Comparison of ENCODE assay signal across 35 cellular contexts in the genomic region with DNA sequence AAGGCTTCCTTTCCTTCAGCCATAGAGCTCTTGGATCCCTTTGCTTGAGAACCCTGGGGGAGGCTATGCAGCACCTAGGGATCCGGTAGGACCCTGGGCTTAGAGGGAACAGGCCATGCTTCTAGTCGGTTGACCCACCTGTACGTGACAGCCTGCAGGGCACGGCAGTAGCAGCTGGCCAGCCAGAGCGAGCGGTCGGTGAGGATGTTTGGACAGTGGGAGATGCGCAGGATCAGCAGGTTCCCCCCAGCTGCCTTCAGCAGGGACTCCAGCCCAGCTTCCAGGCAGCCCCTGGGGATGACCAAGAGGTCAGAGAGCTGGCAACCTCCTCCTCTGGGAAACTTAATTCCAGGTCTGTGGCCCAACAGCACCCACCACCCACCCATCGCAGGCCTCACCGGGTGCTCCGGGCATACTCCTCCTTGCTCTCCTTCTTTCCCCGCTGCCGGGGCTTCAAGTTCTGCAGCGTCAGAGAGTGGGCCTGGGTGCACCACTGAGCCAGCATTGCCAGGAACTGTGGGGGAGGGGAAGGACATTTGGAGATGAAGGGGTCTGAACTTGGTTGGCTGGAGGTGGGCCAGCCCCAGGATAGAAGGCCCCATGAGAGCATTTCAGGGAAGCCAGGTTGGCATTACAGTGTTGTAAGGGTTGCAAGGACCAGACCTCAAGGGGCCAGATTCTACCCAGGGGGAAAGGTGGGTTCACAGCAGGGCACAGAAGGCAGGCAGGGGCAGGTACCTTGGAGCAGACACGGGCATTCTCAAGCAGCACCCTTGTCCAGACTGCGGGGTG. TPM values are rescaled to one million over a fixed set of nuclear protein-coding genes. Genes with fewer than 3 reads are reported as not detected.
"Had no signal": no experiment of that assay in that cellular context is flagged by ENCODE, and none has a peak within 500 bp of the region (broad histone marks: within the 10 kb centered on the region; RNA-seq: fewer than 3 reads in every experiment).

No MANE protein-coding gene starts in this region.

- DNase-seq: cerebellar nuclear complex; cortex of kidney; effector CD4-positive, alpha-beta T cell; foreskin fibroblast; heart left ventricle; hippocampal formation; left cardiac atrium; mesenchymal stem cell; midbrain; naive thymus-derived CD4-positive, alpha-beta T cell; occipital lobe; sigmoid colon; stimulated activated CD4-positive, alpha-beta T cell treated with anti-CD3 and anti-CD28 coated beads, Interleukin-2, amount 100 ng/mL, for 24 hours; stimulated activated CD4-positive, alpha-beta T cell treated with anti-CD3 and anti-CD28 coated beads, Interleukin-4, amount 100 ng/mL, for 24 hours; stimulated activated naive CD8-positive, alpha-beta T cell treated with anti-CD3 and anti-CD28 coated beads, Interleukin-15, Interleukin-2, amounts not matched to agents 100 U/mL and 50 U/mL, for 24 hours; substantia nigra; testis; tibial artery had no signal

- H3K9me3 Mint-ChIP-seq: nephron; stimulated activated memory B cell treated with anti-CD40 and anti-IgM and Interleukin-4, amounts not matched to agents 10 μg/mL and 1 μg/mL and 100 μg/mL, for 72 hours; type B pancreatic cell had no signal

- H3K27me3 Mint-ChIP-seq: naive thymus-derived CD4-positive, alpha-beta T cell; stimulated activated memory B cell treated with anti-CD40 and anti-IgM and Interleukin-4, amounts not matched to agents 10 μg/mL and 1 μg/mL and 100 μg/mL, for 72 hours had no signal

- H3K27ac ChIP-seq: epithelial cell of prostate, gastroesophageal sphincter, heart left ventricle, left lung, pancreas, prostate gland, right atrium auricular region, sigmoid colon, testis, tibial artery had no signal

- H3K27ac Mint-ChIP-seq: naive thymus-derived CD4-positive, alpha-beta T cell; nephron; stimulated activated memory B cell treated with anti-CD40 and anti-IgM and Interleukin-4, amounts not matched to agents 10 μg/mL and 1 μg/mL and 100 μg/mL, for 72 hours; type B pancreatic cell had no signal

- ATAC-seq: esophagus mucosa; gastroesophageal sphincter; heart left ventricle; left cardiac atrium; left lung; naive thymus-derived CD4-positive, alpha-beta T cell; pancreas; stimulated activated memory B cell treated with anti-CD40 and anti-IgM and Interleukin-4, amounts not matched to agents 10 μg/mL and 1 μg/mL and 100 μg/mL, for 72 hours; stimulated activated naive CD8-positive, alpha-beta T cell treated with anti-CD3 and anti-CD28 coated beads, Interleukin-15, Interleukin-2, amounts not matched to agents 100 U/mL and 50 U/mL, for 24 hours had no signal

- H3K27me3 ChIP-seq: pancreas, right atrium auricular region, testis had no signal

- H3K9me3 ChIP-seq: gastroesophageal sphincter, heart left ventricle, left lung, pancreas, prostate gland, right atrium auricular region, sigmoid colon, testis, tibial artery had no signal

- H3K4me3 Mint-ChIP-seq: naive thymus-derived CD4-positive, alpha-beta T cell; nephron; stimulated activated memory B cell treated with anti-CD40 and anti-IgM and Interleukin-4, amounts not matched to agents 10 μg/mL and 1 μg/mL and 100 μg/mL, for 72 hours; type B pancreatic cell had no signal

- FAIRE-seq: islet of Langerhans, pancreas, urothelium cell line had no signal

- H3K4me1 ChIP-seq: testis had no signal

- H3K36me3 ChIP-seq: gastroesophageal sphincter, heart left ventricle, left lung, pancreas, prostate gland, right atrium auricular region, sigmoid colon had no signal

- H3K4me3 ChIP-seq: gastroesophageal sphincter, heart left ventricle, left lung, pancreas, prostate gland, right atrium auricular region, sigmoid colon, testis, tibial artery had no signal

RNA-seq across cellular contexts. Expression of gene EGR4, which starts 29.6 kb away (rescaled TPM):
- total RNA-seq: dermis microvascular lymphatic vessel endothelial cell, esophagus mucosa, gastroesophageal sphincter, heart left ventricle, kidney epithelial cell, left cardiac atrium, left lung, lower leg skin, mucosa of gallbladder, occipital lobe, skeletal muscle tissue had no signal
- polyA plus RNA-seq: heart left ventricle; naive thymus-derived CD4-positive, alpha-beta T cell had no signal
